2 cellular contexts compared by ENCODE assay signal in genomic region chr10:129604333-129605032, GRCh38.
A peak's percentile ranks its signal among the peaks of the same experiment; 100 is the strongest.
TF ChIP-seq lines count a peak whose summit lies in the region.

No MANE protein-coding gene starts in this region.

TF ChIP-seq in liver, 16 proteins besides CTCF, POLR2A, EP300 and RAD21 (continued from another document):
- TF ChIP-seq REST (IDR thresholded peaks at IDR 0.05) (no peak), HNF4A (conservative IDR thresholded peaks at IDR 0.05) (peak in 1 of 2 donors; percentile 35)

TF ChIP-seq in HepG2, 621 proteins besides CTCF, POLR2A, EP300 and RAD21 (continued from another document):
- TF ChIP-seq GLMP (CRISPR knock-in tag; IDR thresholded peaks at IDR 0.05; ENCODE audit: borderline replicate concordance) (no peak), NR2F2 (IDR thresholded peaks at IDR 0.05; ENCODE audit: borderline replicate concordance, low read depth) (no peak), ZBED4 (CRISPR knock-in tag; IDR thresholded peaks at IDR 0.05; ENCODE audit: borderline replicate concordance) (no peak), MLLT10 (CRISPR knock-in tag; IDR thresholded peaks at IDR 0.05) (no peak), HMG20B (CRISPR knock-in tag; conservative IDR thresholded peaks at IDR 0.05) (no peak)
